ENCODE assay signal across 24 cellular contexts in genomic region chr5:137935694-137936093, GRCh38. TPM values are rescaled to one million over a fixed set of nuclear protein-coding genes. Genes with fewer than 3 reads are reported as not detected.
DNase-seq lines count a peak whose midpoint lies in the region; ATAC-seq and TF ChIP-seq lines count a peak whose summit lies in the region.
"Had no signal": no experiment of that assay in that cellular context is flagged by ENCODE, and none has a peak within 500 bp of the region (broad histone marks: within the 10 kb centered on the region; RNA-seq: fewer than 3 reads in every experiment).

No MANE protein-coding gene starts in this region.

- peak overlapping the region; percentile 23 to 83 (median 54) for H3K27ac Mint-ChIP-seq in IgD-negative memory B cell
- H3K27ac Mint-ChIP-seq in brain = peak overlapping the region in 3 of 5 experiments; percentile 56 to 91 (median 84)
- peak overlapping the region; percentile 88 for H3K27ac Mint-ChIP-seq in stimulated activated naive B cell treated with anti-CD40 and anti-IgM and Interleukin-4, amounts not matched to agents 10 μg/mL and 1 μg/mL and 100 μg/mL, for 72 hours
- peak overlapping the region in 5 of 10 donors; percentile 44 to 87 (median 73) for H3K27ac Mint-ChIP-seq in naive thymus-derived CD8-positive, alpha-beta T cell
- H3K27ac Mint-ChIP-seq: activated naive CD4-positive, alpha-beta T cell treated with anti-CD3 and anti-CD28 coated beads for 36 hours had no signal

- no peaks in the 10 kb centered on the region for H3K27me3 Mint-ChIP-seq in IgD-negative memory B cell
- no peaks in the 10 kb centered on the region for H3K27me3 Mint-ChIP-seq in brain
- no peaks in the 10 kb centered on the region for H3K27me3 Mint-ChIP-seq in stimulated activated naive B cell treated with anti-CD40 and anti-IgM and Interleukin-4, amounts not matched to agents 10 μg/mL and 1 μg/mL and 100 μg/mL, for 72 hours
- no peaks in the 10 kb centered on the region for H3K27me3 Mint-ChIP-seq in naive thymus-derived CD8-positive, alpha-beta T cell
- H3K27me3 Mint-ChIP-seq: central memory CD8-positive, alpha-beta T cell had no signal

- H3K36me3 Mint-ChIP-seq in IgD-negative memory B cell (no peaks in the 10 kb centered on the region), brain (peaks cover 34% of the 10 kb centered on the region)
- H3K36me3 Mint-ChIP-seq in stimulated activated naive B cell treated with anti-CD40 and anti-IgM and Interleukin-4, amounts not matched to agents 10 μg/mL and 1 μg/mL and 100 μg/mL, for 72 hours = peaks cover 15 to 29% of the 10 kb centered on the region in 2 donors
- peaks cover 10 to 32% (median 19%) of the 10 kb centered on the region in 3 donors for H3K36me3 Mint-ChIP-seq in naive thymus-derived CD8-positive, alpha-beta T cell

- H3K9me3 ChIP-seq in cardiac muscle cell (ENCODE audit: low read depth) = no peaks in the 10 kb centered on the region
- no peaks in the 10 kb centered on the region for H3K9me3 ChIP-seq in right cardiac atrium (ENCODE audit: control insufficient read depth, low read length)
- H3K9me3 ChIP-seq in psoas muscle = no peaks in the 10 kb centered on the region
- H3K9me3 ChIP-seq in MG63 = no peaks in the 10 kb centered on the region
- H3K9me3 ChIP-seq: A549, ascending aorta, left lung, sigmoid colon had no signal

- WGBS in right cardiac atrium = 80% methylated on average over 3 of the region's 3 CpGs
- WGBS in psoas muscle, 3 donors = 59 to 69% (median 68%) methylated on average over 3 of the region's 3 CpGs

- ATAC-seq in right cardiac atrium (no peak), psoas muscle (no peak)
- ATAC-seq in stimulated activated naive B cell treated with anti-CD40 and anti-IgM and Interleukin-4, amounts not matched to agents 10 μg/mL and 1 μg/mL and 100 μg/mL, for 72 hours (replicated peaks) = peak in 1 of 2 donors; percentile 29
- no peak for ATAC-seq in naive thymus-derived CD8-positive, alpha-beta T cell
- ATAC-seq: left lung, Panc1 had no signal

- H3K4me1 ChIP-seq in cardiac muscle cell (ENCODE audit: low read depth) = no peaks in the 10 kb centered on the region
- no peaks in the 10 kb centered on the region for H3K4me1 ChIP-seq in right cardiac atrium (ENCODE audit: control insufficient read depth, insufficient read depth, low read length)
- peaks cover 9% of the 10 kb centered on the region for H3K4me1 ChIP-seq in psoas muscle
- H3K4me1 ChIP-seq: A549, left lung had no signal

- TF ChIP-seq CTCF in cardiac muscle cell (IDR thresholded peaks at IDR 0.05; ENCODE audit: low read depth, low read length) = no peak
- TF ChIP-seq CTCF in brain (conservative IDR thresholded peaks at IDR 0.05) = no peak
- TF ChIP-seq CTCF in psoas muscle (IDR thresholded peaks at IDR 0.05) = no peak

- H3K9me3 Mint-ChIP-seq in IgD-negative memory B cell (no peaks in the 10 kb centered on the region), brain (no peaks in the 10 kb centered on the region)
- no peaks in the 10 kb centered on the region for H3K9me3 Mint-ChIP-seq in stimulated activated naive B cell treated with anti-CD40 and anti-IgM and Interleukin-4, amounts not matched to agents 10 μg/mL and 1 μg/mL and 100 μg/mL, for 72 hours
- no peaks in the 10 kb centered on the region for H3K9me3 Mint-ChIP-seq in naive thymus-derived CD8-positive, alpha-beta T cell
- H3K9me3 Mint-ChIP-seq: activated naive CD4-positive, alpha-beta T cell treated with anti-CD3 and anti-CD28 coated beads for 36 hours; central memory CD8-positive, alpha-beta T cell; neural crest cell had no signal

- H3K27me3 ChIP-seq in cardiac muscle cell = no peaks in the 10 kb centered on the region
- H3K27me3 ChIP-seq in right cardiac atrium (ENCODE audit: control insufficient read depth, insufficient read depth) = no peaks in the 10 kb centered on the region
- H3K27me3 ChIP-seq in psoas muscle (ENCODE audit: insufficient read depth in 3 of 3, low read length in 2 of 3) = no peaks in the 10 kb centered on the region
- H3K27me3 ChIP-seq in MG63 = no peaks in the 10 kb centered on the region
- H3K27me3 ChIP-seq: ascending aorta, left lung, sigmoid colon had no signal

- H3K4me3 ChIP-seq in cardiac muscle cell (no peak overlapping the region), right cardiac atrium (ENCODE audit: low read length) (no peak overlapping the region), psoas muscle (no peak overlapping the region), MG63 (no peak overlapping the region)
- H3K4me3 ChIP-seq: A549, ascending aorta, left lung, sigmoid colon had no signal

- DNase-seq in cardiac muscle cell (ENCODE audit: low read depth in 1 of 2, low spot score in 1 of 2) = no peak
- no peak for DNase-seq in right cardiac atrium
- no peak for DNase-seq in stimulated activated naive B cell treated with anti-CD40 and anti-IgM and Interleukin-4, amounts not matched to agents 10 μg/mL and 1 μg/mL and 100 μg/mL, for 72 hours
- DNase-seq in psoas muscle = no peak
- no peak for DNase-seq in MG63
- DNase-seq in naive thymus-derived CD8-positive, alpha-beta T cell = no peak
- DNase-seq: activated CD4-positive, CD25-positive, alpha-beta regulatory T cell treated with anti-CD3 and anti-CD28 coated beads, Interleukin-2, amount 50 U/mL, for 72 hours; activated naive CD4-positive, alpha-beta T cell treated with anti-CD3 and anti-CD28 coated beads for 36 hours; DMS79 treated with DMSO at 0.1 percent for 48 hours; erythroblast; foreskin fibroblast; H7; left lung; NCI-H1694; NCI-H2171; sigmoid colon had no signal

- peak overlapping the region; percentile 54 for H3K27ac ChIP-seq in cardiac muscle cell
- no peak overlapping the region for H3K27ac ChIP-seq in right cardiac atrium (ENCODE audit: low read length)
- H3K27ac ChIP-seq in psoas muscle = no peak overlapping the region
- H3K27ac ChIP-seq: A549, left lung, sigmoid colon had no signal

- H3K4me1 Mint-ChIP-seq in IgD-negative memory B cell = peaks cover 5 to 20% (median 14%) of the 10 kb centered on the region in 3 donors
- H3K4me1 Mint-ChIP-seq in brain = peaks cover 23% of the 10 kb centered on the region
- H3K4me1 Mint-ChIP-seq in stimulated activated naive B cell treated with anti-CD40 and anti-IgM and Interleukin-4, amounts not matched to agents 10 μg/mL and 1 μg/mL and 100 μg/mL, for 72 hours = peaks cover 22 to 34% of the 10 kb centered on the region in 2 donors
- peaks cover 0 to 2% (median under 1%) of the 10 kb centered on the region in 4 donors for H3K4me1 Mint-ChIP-seq in naive thymus-derived CD8-positive, alpha-beta T cell
- H3K4me1 Mint-ChIP-seq: central memory CD8-positive, alpha-beta T cell; neural crest cell had no signal

- H3K36me3 ChIP-seq in cardiac muscle cell (peaks cover 40% of the 10 kb centered on the region), psoas muscle (ENCODE audit: insufficient read depth in 1 of 2, low read depth in 1 of 2) (peaks cover 10 to 45% of the 10 kb centered on the region in 2 donors), MG63 (peaks cover 43% of the 10 kb centered on the region)

- intact Hi-C loops in right cardiac atrium (cut with DNase I) (loop anchor here in 1 of 4 donors (10.0 kb wide), 1 partner anchor 49 kb away; no protein-coding TSS in a partner anchor), psoas muscle (cut with DNase I) (loop anchor here in 1 of 2 donors (10.0 kb wide), 1 partner anchor 49 kb away; no protein-coding TSS in a partner anchor)

- POLR2A ChIA-PET in naive thymus-derived CD8-positive, alpha-beta T cell (lab: Charles Lee) = no interaction called here

- no peak overlapping the region for H3K4me3 Mint-ChIP-seq in IgD-negative memory B cell
- no peak overlapping the region for H3K4me3 Mint-ChIP-seq in brain
- H3K4me3 Mint-ChIP-seq in stimulated activated naive B cell treated with anti-CD40 and anti-IgM and Interleukin-4, amounts not matched to agents 10 μg/mL and 1 μg/mL and 100 μg/mL, for 72 hours = peak overlapping the region in 1 of 2 donors; percentile 23
- H3K4me3 Mint-ChIP-seq in naive thymus-derived CD8-positive, alpha-beta T cell = no peak overlapping the region
- H3K4me3 Mint-ChIP-seq: activated naive CD4-positive, alpha-beta T cell treated with anti-CD3 and anti-CD28 coated beads for 36 hours; central memory CD8-positive, alpha-beta T cell; neural crest cell had no signal

RNA-seq across cellular contexts. Expression of gene PKD2L2, which starts 46.4 kb away (rescaled TPM):
- total RNA-seq in cardiac muscle cell (not detected in 2 replicates), right cardiac atrium (under 1 TPM in 3 of 4 donors, not detected in 1; 0.32 to 0.85 (median 0.71) TPM), psoas muscle (1 to 10 TPM in 3 of 4 donors, under 1 TPM in 1; 0.44 to 4.5 (median 1.5) TPM)
- polyA plus RNA-seq in cardiac muscle cell (0.22 TPM in 1 of 2 replicates, not detected in the other), right cardiac atrium (0.18 TPM), IgD-negative memory B cell (0.46 TPM), brain (ENCODE audit: insufficient read depth, low read depth, low replicate concordance) (not detected), psoas muscle (1 to 10 TPM in 1 of 3 donors, under 1 TPM in 2; 0.05 to 1.1 (median 0.45) TPM)
- not detected in 2 replicates for total RNA-seq in MG63 (2014; rRNA removed; shearing (Covaris generic); ENCODE audit: low replicate concordance)
- not detected for total RNA-seq in naive thymus-derived CD8-positive, alpha-beta T cell
- under 1 TPM; 0.32 to 0.34 (median 0.34) TPM for polyA plus RNA-seq in naive thymus-derived CD8-positive, alpha-beta T cell
- total RNA-seq: activated naive CD4-positive, alpha-beta T cell treated with anti-CD3 and anti-CD28 coated beads for 36 hours; ascending aorta; H7; left lung; neural crest cell; ureter had no signal
